ENCODE assay signal across 29 cellular contexts in genomic region chr18:37649416-37649815, GRCh38.
"Had no signal": no experiment of that assay in that cellular context is flagged by ENCODE, and none has a peak within 500 bp of the region (broad histone marks: within the 10 kb centered on the region; RNA-seq: fewer than 3 reads in every experiment).

No MANE protein-coding gene starts in this region.

- H3K9me3 ChIP-seq: body of pancreas had no signal

- ATAC-seq: activated CD4-positive, CD25-positive, alpha-beta regulatory T cell treated with anti-CD3 and anti-CD28 coated beads, Interleukin-2, amount 50 U/mL, for 24 hours; activated CD8-positive, alpha-beta memory T cell treated with anti-CD3 and anti-CD28 coated beads, Interleukin-2, amount 10 ng/mL, durations not matched to agents 7 days and 5 days; activated CD8-positive, alpha-beta T cell treated with anti-CD3 and anti-CD28 coated beads, Interleukin-2, amount 10 ng/mL, durations not matched to agents 7 days and 5 days; activated naive CD8-positive, alpha-beta T cell treated with anti-CD3 and anti-CD28 coated beads, Interleukin-2, amount 50 U/mL, for 24 hours; body of pancreas; effector memory CD8-positive, alpha-beta T cell; T-helper 17 cell had no signal

- H3K27ac ChIP-seq: adrenal gland, body of pancreas, esophagus muscularis mucosa, WERI-Rb-1 had no signal

- DNase-seq: activated B cell treated with CpG ODN at 0.5 μM for 24 hours; activated CD4-positive, alpha-beta memory T cell treated with anti-CD3 and anti-CD28 coated beads for 36 hours; activated CD4-positive, alpha-beta T cell treated with anti-CD3 and anti-CD28 coated beads, Interleukin-2, amount 10 ng/mL, durations not matched to agents 24 days and 14 days; activated CD8-positive, alpha-beta memory T cell treated with anti-CD3 and anti-CD28 coated beads, Interleukin-2, amount 10 ng/mL, durations not matched to agents 7 days and 5 days; activated CD8-positive, alpha-beta memory T cell treated with anti-CD3 and anti-CD28 coated beads, Interleukin-2, amount 50 U/mL, for 4 hours; activated CD8-positive, alpha-beta T cell treated with anti-CD3 and anti-CD28 coated beads, Interleukin-2, amount 10 ng/mL, durations not matched to agents 7 days and 5 days; activated effector memory CD4-positive, alpha-beta T cell treated with anti-CD3 and anti-CD28 coated beads, Interleukin-2, amount 50 U/mL, for 16 hours; activated naive CD4-positive, alpha-beta T cell treated with anti-CD3 and anti-CD28 coated beads for 36 hours; activated naive CD8-positive, alpha-beta T cell treated with anti-CD3 and anti-CD28 coated beads for 36 hours; activated naive CD8-positive, alpha-beta T cell treated with anti-CD3 and anti-CD28 coated beads, Interleukin-2, amount 50 U/mL, for 24 hours; activated T-cell treated with anti-CD3 and anti-CD28 coated beads, Interleukin-2, amount 50 U/mL, for 1 hour; activated T-cell treated with anti-CD3 and anti-CD28 coated beads, Interleukin-2, amount 50 U/mL, for 48 hours; adrenal gland; amygdala; aorta; body of pancreas; caudate nucleus; cortex of kidney; dermis blood vessel endothelial cell; effector CD4-positive, alpha-beta T cell; effector memory CD8-positive, alpha-beta T cell; erythroblast; head of caudate nucleus; T-helper 17 cell; T1000; WERI-Rb-1 had no signal

- H3K4me1 ChIP-seq: adrenal gland, body of pancreas, esophagus muscularis mucosa had no signal

- H3K36me3 ChIP-seq: adrenal gland, esophagus muscularis mucosa, WERI-Rb-1 had no signal

- H3K27me3 ChIP-seq: adrenal gland, body of pancreas, esophagus muscularis mucosa, foreskin keratinocyte had no signal

- H3K4me3 ChIP-seq: adrenal gland, body of pancreas, esophagus muscularis mucosa had no signal
